In the genomic region with DNA sequence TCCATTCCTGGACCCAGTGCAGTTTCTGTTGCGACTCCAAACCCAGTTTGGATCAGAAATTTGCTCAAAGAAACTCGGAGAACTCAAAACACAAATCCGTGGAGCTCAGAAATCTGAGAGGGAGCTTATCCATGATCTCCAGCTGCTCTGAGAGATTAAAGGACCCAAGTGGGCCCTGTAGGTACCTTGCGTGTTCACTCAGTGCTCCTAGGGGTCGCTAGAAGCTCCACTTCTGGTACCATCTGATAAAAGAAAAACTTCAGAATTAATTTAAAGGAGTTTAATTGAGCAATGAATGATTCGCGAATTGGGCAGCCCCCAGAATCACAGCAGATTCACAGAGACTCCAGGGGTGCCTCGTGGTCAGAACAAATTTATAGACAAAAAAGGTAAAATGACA, we compare ENCODE assay signal across 7 cellular contexts.
DNase-seq lines count a peak whose midpoint lies in the region; ATAC-seq and TF ChIP-seq lines count a peak whose summit lies in the region.
"Not testable (repeated sequence)": the region's sequence is repeated elsewhere in the genome, so short reads cannot be mapped to it uniquely, and the experiment has no call there.

No MANE protein-coding gene starts in this region.

- not testable (repeated sequence) for H2BK15ac ChIP-seq in mesendoderm (replicated peaks; ENCODE audit: low read depth)

- not testable (repeated sequence) for H3K27ac ChIP-seq in GM23338 (ENCODE audit: low read depth); OCI-LY1 (ENCODE audit: low read depth, low read length, poor library complexity, severe bottlenecking); WERI-Rb-1; endodermal cell (ENCODE audit: low read depth, low read length); mesendoderm (ENCODE audit: low read depth, low read length)

- H3K56ac ChIP-seq in mesendoderm (ENCODE audit: low read length) = not testable (repeated sequence)

- H3K9me3 Mint-ChIP-seq in GM23338 (peaks cover 11% of the 10 kb centered on the region; the same call in 2 of the 3 replicates), endodermal cell (peaks cover 16% of the 10 kb centered on the region)

- H3K27ac Mint-ChIP-seq in GM23338, endodermal cell: not testable (repeated sequence)

- not testable (repeated sequence) for H3K36me3 Mint-ChIP-seq in GM23338 (ENCODE audit: low read depth); endodermal cell (ENCODE audit: low read depth)

- TF ChIP-seq CTCF in GM23338 (conservative IDR thresholded peaks at IDR 0.05; ENCODE audit: low read depth in 2 of 2) = peak; percentile 63 to 64
- peak; percentile 9; the same call in 1 of the 2 replicates for TF ChIP-seq CTCF in OCI-LY1 (IDR thresholded peaks at IDR 0.05; ENCODE audit: low read length)
- 0 out of 2 replicates have a peak, but pooled peaks have one; percentile 20 for TF ChIP-seq CTCF in WERI-Rb-1 (IDR thresholded peaks at IDR 0.05; ENCODE audit: low read depth, low read length)
- peak; percentile 64 for TF ChIP-seq CTCF in endodermal cell (conservative IDR thresholded peaks at IDR 0.05)

- not testable (repeated sequence) for H3K79me1 ChIP-seq in mesendoderm (ENCODE audit: low read length)

- H3K18ac ChIP-seq in mesendoderm (ENCODE audit: low read length) = not testable (repeated sequence)

- not testable (repeated sequence) for H3K27me3 Mint-ChIP-seq in GM23338 (ENCODE audit: insufficient read depth, low read depth, poor library complexity); endodermal cell (ENCODE audit: insufficient read depth)

- H3K4me1 Mint-ChIP-seq in GM23338, endodermal cell: not testable (repeated sequence)

- DNase-seq in D341Med (ENCODE audit: low spot score) = peak; percentile 12
- peak; percentile 55 for DNase-seq in GM23338 (ENCODE audit: low spot score)
- DNase-seq in NCI-H524 (lab: John Stamatoyannopoulos, UW) = peak; percentile 78 to 92
- DNase-seq in WERI-Rb-1 = peak; percentile 44
- peak; percentile 45 for DNase-seq in endodermal cell
- peak; percentile 50 for DNase-seq in mesendoderm

- H2BK5ac ChIP-seq in mesendoderm (ENCODE audit: low read length) = not testable (repeated sequence)

- H3F3A ChIP-seq in GM23338 (replicated peaks; ENCODE audit: low read depth); OCI-LY1 (ENCODE audit: insufficient read depth, low read length): not testable (repeated sequence)

- H2AK5ac ChIP-seq in mesendoderm (ENCODE audit: low read length) = not testable (repeated sequence)

- not testable (repeated sequence) for H2BK120ac ChIP-seq in mesendoderm (ENCODE audit: low read depth, low read length)

- not testable (repeated sequence) for H3K27me3 ChIP-seq in GM23338 (ENCODE audit: insufficient read depth); OCI-LY1 (ENCODE audit: insufficient read depth, low read length); WERI-Rb-1 (ENCODE audit: insufficient read depth, low read depth, severe bottlenecking); endodermal cell (ENCODE audit: control insufficient read depth, insufficient read depth, low read length, poor library complexity, severe bottlenecking); mesendoderm (ENCODE audit: insufficient read depth, low read length, poor library complexity)

- not testable (repeated sequence) for H3K9me3 ChIP-seq in OCI-LY1 (ENCODE audit: low read length); WERI-Rb-1 (ENCODE audit: severe bottlenecking)
- peaks cover 19% of the 10 kb centered on the region for H3K9me3 ChIP-seq in endodermal cell (ENCODE audit: control insufficient read depth, low read length)

- peak; percentile 60 for ATAC-seq in GM23338

- not testable (repeated sequence) for H2AFZ ChIP-seq in GM23338; OCI-LY1 (ENCODE audit: low read length)

- not testable (repeated sequence) for H3K36me3 ChIP-seq in GM23338 (ENCODE audit: insufficient read depth); OCI-LY1 (ENCODE audit: insufficient read depth, low read length); WERI-Rb-1; endodermal cell (ENCODE audit: control insufficient read depth, insufficient read depth, low read length); mesendoderm (ENCODE audit: control insufficient read depth, insufficient read depth, low read length)

- not testable (repeated sequence) for H3K4me3 Mint-ChIP-seq in GM23338, endodermal cell

- H3K4me2 ChIP-seq in GM23338; OCI-LY1 (ENCODE audit: low read length); mesendoderm (ENCODE audit: low read length): not testable (repeated sequence)

- H3K23ac ChIP-seq in mesendoderm (ENCODE audit: low read length) = not testable (repeated sequence)

- H3K9ac ChIP-seq in OCI-LY1 (ENCODE audit: low read length); endodermal cell (ENCODE audit: extremely low read depth, low read length, poor library complexity, severe bottlenecking); mesendoderm (ENCODE audit: low read length): not testable (repeated sequence)

- not testable (repeated sequence) for H3K9me2 ChIP-seq in GM23338 (ENCODE audit: insufficient read depth); OCI-LY1 (ENCODE audit: low read depth, low read length)

- H3K4me3 ChIP-seq in GM23338; OCI-LY1 (ENCODE audit: low read depth, low read length, poor library complexity, severe bottlenecking); WERI-Rb-1 (ENCODE audit: low read depth, low read length); endodermal cell (ENCODE audit: low read length); mesendoderm (ENCODE audit: low read length): not testable (repeated sequence)

- not testable (repeated sequence) for H4K5ac ChIP-seq in mesendoderm (ENCODE audit: low read length)

- not testable (repeated sequence) for H3K4me1 ChIP-seq in GM23338 (ENCODE audit: insufficient read depth); OCI-LY1 (ENCODE audit: insufficient read depth, low read length, severe bottlenecking); endodermal cell (ENCODE audit: control insufficient read depth, insufficient read depth, low read length); mesendoderm (ENCODE audit: control insufficient read depth, low read depth, low read length)

- not testable (repeated sequence) for H3K79me2 ChIP-seq in GM23338 (replicated peaks; ENCODE audit: insufficient read depth); OCI-LY1 (ENCODE audit: insufficient read depth, low read length); mesendoderm (ENCODE audit: control insufficient read depth, insufficient read depth, low read length)

- WGBS in endodermal cell (ENCODE audit: insufficient coverage in 1 of 2, insufficient read length in 1 of 2), 2 experiments = 86 to 89% methylated on average over 7 to 8 of the region's 8 CpGs
- WGBS in mesendoderm (ENCODE audit: extremely low coverage, insufficient coverage, low lambda C conversion rate) = no CpG with 5 or more reads among the region's 8 CpGs

- H4K8ac ChIP-seq in mesendoderm (ENCODE audit: low read depth, low read length) = not testable (repeated sequence)

- H4K20me1 ChIP-seq in GM23338 (replicated peaks; ENCODE audit: insufficient read depth); OCI-LY1 (ENCODE audit: insufficient read depth, low read length): not testable (repeated sequence)

- not testable (repeated sequence) for H3K4ac ChIP-seq in mesendoderm (ENCODE audit: low read depth, low read length)

Comparison
In these comparisons a context has a peak if more than half of its experiments do, and no peak if none do; other contexts are left out.
1. DNase-seq: peak in every context shown above with its lines; median percentile 85 in NCI-H524; 55 in GM23338; 50 in mesendoderm; 45 in endodermal cell; 44 in WERI-Rb-1; 12 in D341Med.
2. CTCF ChIP-seq: peak in every context shown above with its lines; median percentile 64 in endodermal cell; 64 in GM23338; 20 in WERI-Rb-1; 9 in OCI-LY1.